In genomic region chr10:89382757-89383156, GRCh38 we compare ENCODE assay signal across 27 cellular contexts. TPM values are rescaled to one million over a fixed set of nuclear protein-coding genes. Genes with fewer than 3 reads are reported as not detected.
A peak's percentile ranks its signal among the peaks of the same experiment; 100 is the strongest.
DNase-seq lines count a peak whose midpoint lies in the region; ATAC-seq, FAIRE-seq and TF ChIP-seq lines count a peak whose summit lies in the region.
"Had no signal": no experiment of that assay in that cellular context is flagged by ENCODE, and none has a peak within 500 bp of the region (broad histone marks: within the 10 kb centered on the region; RNA-seq: fewer than 3 reads in every experiment).

No MANE protein-coding gene starts in this region.

- H3K36me3 ChIP-seq in GM23248 (ENCODE audit: low read depth) (no peaks in the 10 kb centered on the region), astrocyte (ENCODE audit: insufficient read depth, low read length) (no peaks in the 10 kb centered on the region)
- H3K36me3 ChIP-seq: BE2C had no signal

- H3K79me2 ChIP-seq in GM23248 (ENCODE audit: insufficient read depth) (no peaks in the 10 kb centered on the region), astrocyte (ENCODE audit: insufficient read depth, low read length) (no peaks in the 10 kb centered on the region)

- no peak overlapping the region for H3K4me3 ChIP-seq in GM23248
- H3K4me3 ChIP-seq in astrocyte (ENCODE audit: insufficient read depth, low read depth, low read length), result no peak overlapping the region

- H3K4me2 ChIP-seq in GM23248 (ENCODE audit: unreplicated experiment) (no peak overlapping the region), astrocyte (ENCODE audit: low read length) (no peak overlapping the region)

- H3K27ac ChIP-seq in GM23248 (no peak overlapping the region), astrocyte (ENCODE audit: low read depth, low read length) (no peak overlapping the region)
- H3K27ac ChIP-seq: HL-60 had no signal

- H3K4me1 Mint-ChIP-seq in activated CD4-positive, alpha-beta T cell treated with anti-CD3 and anti-CD28 coated beads for 36 hours, result peaks cover 3% of the 10 kb centered on the region
- H3K4me1 Mint-ChIP-seq in astrocyte (ENCODE audit: low read depth, unreplicated experiment), result peaks cover 8% of the 10 kb centered on the region

- CTCF ChIA-PET in activated CD4-positive, alpha-beta T cell treated with anti-CD3 and anti-CD28 coated beads for 36 hours (lab: Charles Lee), result no interaction called here

- no peak overlapping the region for H3K27ac Mint-ChIP-seq in activated CD4-positive, alpha-beta T cell treated with anti-CD3 and anti-CD28 coated beads for 36 hours
- H3K27ac Mint-ChIP-seq in astrocyte (ENCODE audit: unreplicated experiment), result no peak overlapping the region

- no peak for DNase-seq in activated CD4-positive, alpha-beta T cell treated with anti-CD3 and anti-CD28 coated beads for 36 hours
- no peak for DNase-seq in activated CD4-positive, alpha-beta T cell treated with anti-CD3 and anti-CD28 coated beads for 4 hours
- peak; percentile 14 for DNase-seq in GM23248
- peak; percentile 10 for DNase-seq in astrocyte (ENCODE audit: low read depth)
- no peak for DNase-seq in activated CD8-positive, alpha-beta memory T cell treated with anti-CD3 and anti-CD28 coated beads, Interleukin-2, amount 50 U/mL, for 4 hours
- no peak for DNase-seq in effector CD8-positive, alpha-beta T cell (lab: John Stamatoyannopoulos, UW)
- DNase-seq: 8988T, ACHN, BE2C, Calu3, DMS79 treated with DMSO at 0.1 percent for 48 hours, GF-D8, NCI-H1092, NCI-H1417 treated with DMSO at 0.1 percent for 48 hours, NCI-H1694 treated with DMSO at 0.1 percent for 48 hours, NCI-H2081, NCI-H226, NCI-H510A, NCI-H69, SIG-M5 had no signal

- H3K27me3 Mint-ChIP-seq in activated CD4-positive, alpha-beta T cell treated with anti-CD3 and anti-CD28 coated beads for 36 hours, result no peaks in the 10 kb centered on the region
- H3K27me3 Mint-ChIP-seq in astrocyte (ENCODE audit: low read depth, unreplicated experiment), result no peaks in the 10 kb centered on the region

- peak; percentile 76 for ATAC-seq in activated CD4-positive, alpha-beta T cell treated with anti-CD3 and anti-CD28 coated beads for 36 hours
- ATAC-seq in esophagus mucosa, result peak; percentile 85
- ATAC-seq in HG02870 (IDR thresholded peaks at IDR 0.05; ENCODE audit: unreplicated experiment), result no peak
- ATAC-seq: HCT116 had no signal

- H4K20me1 ChIP-seq in GM23248 (ENCODE audit: insufficient read depth), result no peaks in the 10 kb centered on the region
- no peaks in the 10 kb centered on the region for H4K20me1 ChIP-seq in astrocyte (ENCODE audit: insufficient read depth, low read length)

- H3K9ac ChIP-seq in GM23248, result no peak overlapping the region
- no peak overlapping the region for H3K9ac ChIP-seq in astrocyte (ENCODE audit: low read length)

- no peak for FAIRE-seq in astrocyte (lab: Jason Lieb, UNC)
- FAIRE-seq: GM12892, RCC 7860 had no signal

- no peaks in the 10 kb centered on the region for H3F3A ChIP-seq in GM23248 (ENCODE audit: insufficient read depth)

- POLR2A ChIA-PET in activated CD4-positive, alpha-beta T cell treated with anti-CD3 and anti-CD28 coated beads for 36 hours (lab: Charles Lee), result no interaction called here

- H3K27me3 ChIP-seq in GM23248 (replicated peaks; ENCODE audit: insufficient read depth), result no peaks in the 10 kb centered on the region
- H3K27me3 ChIP-seq in astrocyte (ENCODE audit: insufficient read depth, low read length), result no peaks in the 10 kb centered on the region
- H3K27me3 ChIP-seq: BE2C had no signal

- intact Hi-C loops in activated CD4-positive, alpha-beta T cell treated with anti-CD3 and anti-CD28 coated beads for 36 hours (cut with DNase I, micrococcal nuclease), result no loop called here

- H3K4me3 Mint-ChIP-seq in activated CD4-positive, alpha-beta T cell treated with anti-CD3 and anti-CD28 coated beads for 36 hours, result no peak overlapping the region
- H3K4me3 Mint-ChIP-seq in astrocyte (ENCODE audit: unreplicated experiment), result no peak overlapping the region

- H2AFZ ChIP-seq in GM23248, result no peak overlapping the region
- H2AFZ ChIP-seq in astrocyte (ENCODE audit: low read depth, low read length), result no peak overlapping the region

- 77 to 80% methylated on average over 1 of the region's 1 CpG for WGBS in GM23248 (ENCODE audit: low coverage in 1 of 2, low lambda C conversion rate in 2 of 2, missing lambda C conversion rate in 2 of 2), 2 experiments

- no peaks in the 10 kb centered on the region for H3K36me3 Mint-ChIP-seq in activated CD4-positive, alpha-beta T cell treated with anti-CD3 and anti-CD28 coated beads for 36 hours (ENCODE audit: low read depth)
- no peaks in the 10 kb centered on the region for H3K36me3 Mint-ChIP-seq in astrocyte (ENCODE audit: low read depth, unreplicated experiment)

- TF ChIP-seq CTCF in astrocyte (IDR thresholded peaks at IDR 0.05; ENCODE audit: insufficient read depth, low read depth, low read length), result no peak

- H3K4me1 ChIP-seq in GM23248 (ENCODE audit: insufficient read depth) (peaks cover 6% of the 10 kb centered on the region; the same call in 1 of the 2 replicates), astrocyte (ENCODE audit: insufficient read depth, low read length) (no peaks in the 10 kb centered on the region)
- H3K4me1 ChIP-seq: BE2C had no signal

- H3K9me3 ChIP-seq in GM23248 (ENCODE audit: low read depth), result no peaks in the 10 kb centered on the region
- H3K9me3 ChIP-seq in astrocyte (ENCODE audit: insufficient read depth, low read depth, low read length), result no peaks in the 10 kb centered on the region
- H3K9me3 ChIP-seq: BE2C had no signal

- in situ Hi-C loops in GM23248 (cut with MboI), result loop anchor here (25.0 kb wide), 1 partner anchor 345 kb away; no protein-coding TSS in a partner anchor

- H3K9me2 ChIP-seq in GM23248 (ENCODE audit: insufficient read depth), result no peaks in the 10 kb centered on the region

- no peaks in the 10 kb centered on the region for H3K9me3 Mint-ChIP-seq in activated CD4-positive, alpha-beta T cell treated with anti-CD3 and anti-CD28 coated beads for 36 hours (ENCODE audit: low read depth)
- no peaks in the 10 kb centered on the region for H3K9me3 Mint-ChIP-seq in astrocyte (ENCODE audit: unreplicated experiment)

RNA-seq across cellular contexts. Expression of gene IFIT1B, which starts 4.9 kb away (rescaled TPM):
- not detected for total RNA-seq in activated CD4-positive, alpha-beta T cell treated with anti-CD3 and anti-CD28 coated beads for 36 hours
- not detected in 2 replicates for total RNA-seq in GM23248 (2014; rRNA removed; shearing (Covaris generic))
- not detected in 2 replicates for polyA plus RNA-seq in GM23248 (2016; fragmentation: Nextera tagmentation; extraction: Ambion mirVana)
- total RNA-seq in astrocyte, result not detected in 2 replicates
- not detected for total RNA-seq in esophagus mucosa
- total RNA-seq: Calu3, OCI-LY7 had no signal

RNA-seq across cellular contexts. Expression of gene IFIT1, which starts 9.7 kb away (rescaled TPM):
- total RNA-seq in activated CD4-positive, alpha-beta T cell treated with anti-CD3 and anti-CD28 coated beads for 36 hours, result 1 to 10 TPM; 5.9 to 6.5 TPM
- 15.2 and 18.6 TPM in 2 replicates for total RNA-seq in GM23248 (2014; rRNA removed; shearing (Covaris generic))
- 14.3 and 15.7 TPM in 2 replicates for polyA plus RNA-seq in GM23248 (2016; fragmentation: Nextera tagmentation; extraction: Ambion mirVana)
- 335 and 375 TPM in 2 replicates for total RNA-seq in astrocyte
- total RNA-seq in esophagus mucosa, result 3.8 TPM
- total RNA-seq: OCI-LY7 had no signal

RNA-seq across cellular contexts. Expression of gene IFIT5, which starts 31.6 kb away (rescaled TPM):
- total RNA-seq in activated CD4-positive, alpha-beta T cell treated with anti-CD3 and anti-CD28 coated beads for 36 hours, result 10 to 100 TPM; 14.4 to 14.9 TPM
- total RNA-seq in GM23248 (2014; rRNA removed; shearing (Covaris generic)), result 21.8 and 25.9 TPM in 2 replicates
- polyA plus RNA-seq in GM23248 (2016; fragmentation: Nextera tagmentation; extraction: Ambion mirVana), result 20.7 and 21.3 TPM in 2 replicates
- 42.9 and 44.7 TPM in 2 replicates for total RNA-seq in astrocyte
- 5.3 TPM for total RNA-seq in esophagus mucosa

RNA-seq across cellular contexts. Expression of gene IFIT3, which starts 55.0 kb away (rescaled TPM):
- 10 to 100 TPM; 19.2 to 21.1 TPM for total RNA-seq in activated CD4-positive, alpha-beta T cell treated with anti-CD3 and anti-CD28 coated beads for 36 hours
- 10.9 and 19.0 TPM in 2 replicates for total RNA-seq in GM23248 (2014; rRNA removed; shearing (Covaris generic))
- polyA plus RNA-seq in GM23248 (2016; fragmentation: Nextera tagmentation; extraction: Ambion mirVana), result 10.4 and 10.6 TPM in 2 replicates
- total RNA-seq in astrocyte (171 and 193 TPM in 2 replicates), esophagus mucosa (3.8 TPM)

Comparison
In these comparisons a context has a peak if more than half of its experiments do, and no peak if none do; other contexts are left out.
1. DNase-seq: peak in GM23248 (single experiment) and astrocyte (single experiment); none in activated CD4-positive, alpha-beta T cell treated with anti-CD3 and anti-CD28 coated beads for 36 hours (single experiment), activated CD4-positive, alpha-beta T cell treated with anti-CD3 and anti-CD28 coated beads for 4 hours (0 of 2), activated CD8-positive, alpha-beta memory T cell treated with anti-CD3 and anti-CD28 coated beads, Interleukin-2, amount 50 U/mL, for 4 hours (single experiment) and effector CD8-positive, alpha-beta T cell (single experiment).
2. RNA of gene IFIT1, which starts 9.7 kb away (total RNA-seq): 335 to 375 TPM in astrocyte; 15.2 to 18.6 TPM in GM23248, 5.9 to 6.5 TPM in activated CD4-positive, alpha-beta T cell treated with anti-CD3 and anti-CD28 coated beads for 36 hours and 3.8 TPM in esophagus mucosa (single experiment); every median in the first group is over 10 times any median in the second.